20 cellular contexts compared by ENCODE assay signal in genomic region chr1:212952596-212952995, GRCh38. TPM values are rescaled to one million over a fixed set of nuclear protein-coding genes. Genes with fewer than 3 reads are reported as not detected.
DNase-seq lines count a peak whose midpoint lies in the region; ATAC-seq, FAIRE-seq and TF ChIP-seq lines count a peak whose summit lies in the region.
"Had no signal": no experiment of that assay in that cellular context is flagged by ENCODE, and none has a peak within 500 bp of the region (broad histone marks: within the 10 kb centered on the region; RNA-seq: fewer than 3 reads in every experiment).

No MANE protein-coding gene starts in this region.

- DNase-seq in left ventricle myocardium inferior (no peak), right atrium auricular region (ENCODE audit: low spot score) (no peak), astrocyte (ENCODE audit: low read depth) (no peak), left kidney (ENCODE audit: low read depth, low spot score) (peak; percentile 27), NCI-H526 treated with DMSO at 0.1 percent for 48 hours (lab: John Stamatoyannopoulos, UW) (no peak), NOMO-1 treated with DMSO at 0.1 percent for 48 hours (lab: John Stamatoyannopoulos, UW; ENCODE audit: unreplicated experiment) (no peak)
- DNase-seq: activated CD8-positive, alpha-beta T cell treated with anti-CD3 and anti-CD28 coated beads for 36 hours; COR-L47; GDM1; heart left ventricle; kidney glomerular epithelial cell; midbrain; NCI-H187 treated with DMSO at 0.1 percent for 48 hours; NCI-H446 treated with DMSO at 0.1 percent for 48 hours had no signal

- H3K79me2 ChIP-seq in astrocyte (ENCODE audit: insufficient read depth, low read length), result no peaks in the 10 kb centered on the region

- peaks cover 39% of the 10 kb centered on the region for H3K27me3 Mint-ChIP-seq in astrocyte (ENCODE audit: low read depth, unreplicated experiment)

- no peaks in the 10 kb centered on the region for H3K36me3 ChIP-seq in left ventricle myocardium inferior
- H3K36me3 ChIP-seq in right atrium auricular region, result no peaks in the 10 kb centered on the region
- no peaks in the 10 kb centered on the region for H3K36me3 ChIP-seq in astrocyte (ENCODE audit: insufficient read depth, low read length)
- H3K36me3 ChIP-seq: adrenal gland, heart left ventricle had no signal

- peaks cover 9% of the 10 kb centered on the region for H3K36me3 Mint-ChIP-seq in astrocyte (ENCODE audit: low read depth, unreplicated experiment)

- TF ChIP-seq CTCF in left ventricle myocardium inferior (IDR thresholded peaks at IDR 0.05; ENCODE audit: borderline replicate concordance) (no peak), right atrium auricular region (IDR thresholded peaks at IDR 0.05) (no peak), astrocyte (IDR thresholded peaks at IDR 0.05; ENCODE audit: insufficient read depth, low read depth, low read length) (no peak)

- FAIRE-seq in astrocyte (lab: Jason Lieb, UNC), result no peak
- FAIRE-seq: urothelium cell line had no signal

- H3K9me3 Mint-ChIP-seq in astrocyte (ENCODE audit: unreplicated experiment), result no peaks in the 10 kb centered on the region
- H3K9me3 Mint-ChIP-seq: activated CD8-positive, alpha-beta T cell treated with anti-CD3 and anti-CD28 coated beads for 36 hours had no signal

- H3K9me3 ChIP-seq in left ventricle myocardium inferior (replicated peaks) (no peaks in the 10 kb centered on the region), right atrium auricular region (no peaks in the 10 kb centered on the region), astrocyte (ENCODE audit: insufficient read depth, low read depth, low read length) (no peaks in the 10 kb centered on the region)
- H3K9me3 ChIP-seq: adrenal gland, heart left ventricle had no signal

- no peak overlapping the region for H2AFZ ChIP-seq in astrocyte (ENCODE audit: low read depth, low read length)

- no peaks in the 10 kb centered on the region for H4K20me1 ChIP-seq in astrocyte (ENCODE audit: insufficient read depth, low read length)

- H3K27ac Mint-ChIP-seq in astrocyte (ENCODE audit: unreplicated experiment), result no peak overlapping the region
- H3K27ac Mint-ChIP-seq: activated CD8-positive, alpha-beta T cell treated with anti-CD3 and anti-CD28 coated beads for 36 hours; stimulated activated naive CD8-positive, alpha-beta T cell treated with anti-CD3 and anti-CD28 coated beads, Interleukin-15, Interleukin-2, amounts not matched to agents 100 ng/mL and 50 ng/mL, for 24 hours had no signal

- H3K4me1 ChIP-seq in left ventricle myocardium inferior, result peaks cover 26% of the 10 kb centered on the region
- peaks cover 0 to 15% of the 10 kb centered on the region in 2 donors for H3K4me1 ChIP-seq in right atrium auricular region
- peaks cover 8% of the 10 kb centered on the region for H3K4me1 ChIP-seq in astrocyte (ENCODE audit: insufficient read depth, low read length)

- peaks cover 8% of the 10 kb centered on the region for H3K4me1 Mint-ChIP-seq in astrocyte (ENCODE audit: low read depth, unreplicated experiment)

- H3K4me3 Mint-ChIP-seq in astrocyte (ENCODE audit: unreplicated experiment), result peak overlapping the region; percentile 77
- H3K4me3 Mint-ChIP-seq: activated CD8-positive, alpha-beta T cell treated with anti-CD3 and anti-CD28 coated beads for 36 hours had no signal

- H3K27ac ChIP-seq in left ventricle myocardium inferior (replicated peaks) (no peak overlapping the region), right atrium auricular region (no peak overlapping the region), astrocyte (ENCODE audit: low read depth, low read length) (no peak overlapping the region)
- H3K27ac ChIP-seq: epithelial cell of prostate, heart left ventricle had no signal

- peaks cover 72% of the 10 kb centered on the region for H3K27me3 ChIP-seq in left ventricle myocardium inferior (ENCODE audit: low read depth)
- no peaks in the 10 kb centered on the region for H3K27me3 ChIP-seq in right atrium auricular region
- peaks cover 4% of the 10 kb centered on the region for H3K27me3 ChIP-seq in astrocyte (ENCODE audit: insufficient read depth, low read length)

- H3K4me3 ChIP-seq in left ventricle myocardium inferior (peak overlapping the region; percentile 75), right atrium auricular region (no peak overlapping the region), astrocyte (ENCODE audit: insufficient read depth, low read depth, low read length) (no peak overlapping the region)
- H3K4me3 ChIP-seq: adrenal gland had no signal

- peak overlapping the region; percentile 99 for H3K4me2 ChIP-seq in astrocyte (ENCODE audit: low read length)

- no peak overlapping the region for H3K9ac ChIP-seq in astrocyte (ENCODE audit: low read length)

- intact Hi-C loops in left ventricle myocardium inferior (cut with micrococcal nuclease), result no loop called here

- no peak for ATAC-seq in GM19463 (IDR thresholded peaks at IDR 0.05; ENCODE audit: unreplicated experiment)
- no peak for ATAC-seq in HG03025 (IDR thresholded peaks at IDR 0.05; ENCODE audit: low FRiP score, unreplicated experiment)
- ATAC-seq: activated CD8-positive, alpha-beta T cell treated with anti-CD3 and anti-CD28 coated beads for 36 hours; heart left ventricle had no signal

RNA-seq across cellular contexts. Expression of gene VASH2, which starts 2.3 kb away (rescaled TPM):
- 1.2 TPM for total RNA-seq in left ventricle myocardium inferior
- total RNA-seq in right atrium auricular region, result under 1 TPM; 0.47 to 0.82 TPM
- total RNA-seq in astrocyte, result 7.1 and 10.0 TPM in 2 replicates
